In genomic region chr3:171814662-171815061, GRCh38 we compare ENCODE assay signal across 6 cellular contexts. TPM values are rescaled to one million over a fixed set of nuclear protein-coding genes. Genes with fewer than 3 reads are reported as not detected.
"Had no signal": no experiment of that assay in that cellular context is flagged by ENCODE, and none has a peak within 500 bp of the region (broad histone marks: within the 10 kb centered on the region; RNA-seq: fewer than 3 reads in every experiment).

No MANE protein-coding gene starts in this region.

RNA-seq across cellular contexts. Expression of gene TMEM212, which starts 28.5 kb away (rescaled TPM):
- total RNA-seq: M059J, PC-3, Peyer's patch, Right ventricle myocardium superior, SJSA1 had no signal
- polyA plus RNA-seq: SK-N-SH had no signal
